24 cellular contexts compared by ENCODE assay signal in genomic region chr18:32081881-32082280, GRCh38.
"Had no signal": no experiment of that assay in that cellular context is flagged by ENCODE, and none has a peak within 500 bp of the region (broad histone marks: within the 10 kb centered on the region; RNA-seq: fewer than 3 reads in every experiment).

No MANE protein-coding gene starts in this region.

- H3K4me3 ChIP-seq: left lung, tibial nerve had no signal

- DNase-seq: activated CD4-positive, alpha-beta T cell treated with anti-CD3 and anti-CD28 coated beads, Interleukin-2, amount 10 ng/mL, durations not matched to agents 24 days and 14 days; activated CD4-positive, CD25-positive, alpha-beta regulatory T cell; activated CD8-positive, alpha-beta T cell treated with anti-CD3 and anti-CD28 coated beads, Interleukin-2, amount 10 ng/mL, durations not matched to agents 7 days and 5 days; activated naive CD4-positive, alpha-beta T cell treated with anti-CD3 and anti-CD28 coated beads for 36 hours; activated T-cell treated with anti-CD3 and anti-CD28 coated beads, Interleukin-2, amount 50 U/mL, for 24 hours; aorta; cerebellar nuclear complex; effector CD4-positive, alpha-beta T cell; foreskin melanocyte; glutamatergic neuron; hippocampal formation; kidney; left lung; mammary epithelial cell; occipital lobe; stimulated activated CD4-positive, alpha-beta T cell treated with anti-CD3 and anti-CD28 coated beads, Interleukin-12 subunit alpha, Interleukin-12 subunit beta, amount 100 ng/mL, for 4 hours; stimulated activated CD4-positive, alpha-beta T cell treated with anti-CD3 and anti-CD28 coated beads, Interleukin-1b, Interleukin-23, amount 100 ng/mL, for 48 hours; stimulated activated CD8-positive, alpha-beta memory T cell treated with anti-CD3 and anti-CD28 coated beads, Interleukin-4, amount 100 ng/mL, for 48 hours; stimulated activated naive CD4-positive, alpha-beta T cell treated with Interleukin-2 at 50 U/mL for 16 hours; T-helper 1 cell; T-helper 9 cell had no signal

- FAIRE-seq: bronchial epithelial cell, kidney, urothelium cell line had no signal

- H3K9me3 ChIP-seq: left lung, tibial nerve had no signal

- H3K27me3 ChIP-seq: left lung, tibial nerve had no signal

- H3K36me3 ChIP-seq: left lung, tibial nerve had no signal

- H3K27ac ChIP-seq: left lung, tibial nerve had no signal
